8 cellular contexts compared by ENCODE assay signal in genomic region chr3:24493951-24494615, GRCh38. TPM values are rescaled to one million over a fixed set of nuclear protein-coding genes. Genes with fewer than 3 reads are reported as not detected.
DNase-seq lines count a peak whose midpoint lies in the region; ATAC-seq and TF ChIP-seq lines count a peak whose summit lies in the region.

No MANE protein-coding gene starts in this region.

- peak overlapping the region; percentile 64 for H3K9ac ChIP-seq in HCT116 (ENCODE audit: low read length)

- no peaks in the 10 kb centered on the region for H3K36me3 ChIP-seq in HCT116 (ENCODE audit: control insufficient read depth in 1 of 2, insufficient read depth in 2 of 2, low read length in 2 of 2)

- no peaks in the 10 kb centered on the region for H4K20me1 ChIP-seq in HCT116 (ENCODE audit: insufficient read depth)

- no peak for TF ChIP-seq CTCF in HCT116 (IDR thresholded peaks at IDR 0.05 in 2 of 3, conservative IDR thresholded peaks at IDR 0.05 in 1 of 3; ENCODE audit: borderline replicate concordance in 1 of 3, insufficient read depth in 1 of 3, low read depth in 2 of 3, low read length in 2 of 3)
- TF ChIP-seq CTCF in VCaP (conservative IDR thresholded peaks at IDR 0.05), result no peak; the same call in 1 of the 2 replicates

- POLR2A ChIA-PET in HCT116 (lab: Charles Lee), result no interaction called here

- peak overlapping the region; percentile 47 for H2AFZ ChIP-seq in HCT116 (ENCODE audit: low read depth, low read length, poor library complexity, severe bottlenecking)

- intact Hi-C loops in HCT116 (cut with micrococcal nuclease) (no loop called here), Right ventricle myocardium superior (cut with DNase I) (loop anchor here (10.0 kb wide), 3 partner anchors 91 to 229 kb away; no protein-coding TSS in a partner anchor)

- no peak for TF ChIP-seq POLR2A in HCT116 (IDR thresholded peaks at IDR 0.05; ENCODE audit: borderline replicate concordance, extremely low read depth, insufficient read depth, insufficient read length)

- no TSS peak for BruUV-seq in HCT116 (replicated peaks; lab: Mats Ljungman, UMichigan)

- CTCF ChIA-PET in HCT116 (lab: Charles Lee), result interaction anchor here (1.0 kb wide), 1 partner anchor 10 kb away, joined by 3 read pairs; no protein-coding TSS in a partner anchor

- H3K4me3 ChIP-seq in HCT116 (replicated peaks in 1 of 2; ENCODE audit: low read depth in 1 of 2, low read length in 2 of 2), result peak overlapping the region; percentile 56 to 71

- peak; percentile 13 for ATAC-seq in HCT116
- peak; percentile 81 for ATAC-seq in Right ventricle myocardium superior (ENCODE audit: poor library complexity)

- H3K27ac ChIP-seq in HCT116 (ENCODE audit: low read depth, low read length) (peak overlapping the region; percentile 69; the same call in 1 of the 2 replicates), VCaP (peak overlapping the region; percentile 99)

- H3K4me2 ChIP-seq in HCT116 (ENCODE audit: low read length), result peak overlapping the region; percentile 97

- no peaks in the 10 kb centered on the region for H3K9me2 ChIP-seq in HCT116 (ENCODE audit: insufficient read depth)

- H3K79me2 ChIP-seq in HCT116 (ENCODE audit: insufficient read depth, low read length), result no peaks in the 10 kb centered on the region

- TF ChIP-seq RAD21 in HCT116 (IDR thresholded peaks at IDR 0.05; ENCODE audit: low read depth), result no peak

- peaks cover 8 to 26% of the 10 kb centered on the region in 2 experiments; a peak in 3 of 4 replicates for H3K4me1 ChIP-seq in HCT116 (ENCODE audit: control insufficient read depth in 1 of 2, insufficient read depth in 2 of 2, low read length in 2 of 2)

- H3K27me3 ChIP-seq in HCT116 (ENCODE audit: insufficient read depth, low read length), result no peaks in the 10 kb centered on the region; the same call in 1 of the 2 replicates

- DNase-seq in HCT116 (ENCODE audit: low read depth, low spot score) (no peak), Right ventricle myocardium superior (peak; percentile 90), nucleus accumbens (lab: John Stamatoyannopoulos, UW) (peak in 49 of 56 donors; percentile 14 to 85 (median 52)), GM19240 (ENCODE audit: insufficient read length, low spot score) (no peak), SKM-1 (lab: John Stamatoyannopoulos, UW; ENCODE audit: unreplicated experiment) (no peak), NAMALWA (ENCODE audit: low spot score) (no peak)
- no peak for DNase-seq in activated CD4-positive, alpha-beta T cell treated with anti-CD3 and anti-CD28 coated beads for 4 hours

- H3K9me3 ChIP-seq in HCT116 (ENCODE audit: control insufficient read depth in 1 of 2, insufficient read depth in 1 of 2, low read depth in 1 of 2, low read length in 2 of 2), result no peaks in the 10 kb centered on the region

- RAD21 ChIA-PET in HCT116 (lab: Charles Lee; ENCODE audit: low non-redundant PET in 1 of 2, low total read pairs in 2 of 2, uncharacterized antibody in 2 of 2, unreplicated experiment in 2 of 2), result no interaction called here

TF ChIP-seq in HCT116, 20 proteins besides CTCF, POLR2A, EP300 and RAD21:
- TF ChIP-seq ATF3 (IDR thresholded peaks at IDR 0.05) (no peak), REST (IDR thresholded peaks at IDR 0.05; ENCODE audit: low read depth) (no peak), ZFX (IDR thresholded peaks at IDR 0.05) (no peak), EGR1 (IDR thresholded peaks at IDR 0.05; ENCODE audit: low read depth) (peak; percentile 76), EZH2phosphoT487 (IDR thresholded peaks at IDR 0.05; ENCODE audit: borderline replicate concordance) (no peak), TCF7L2 (IDR thresholded peaks at IDR 0.05; ENCODE audit: borderline replicate concordance, extremely low read depth, insufficient read depth, insufficient read length) (no peak), EZH2 (IDR thresholded peaks at IDR 0.05) (no peak), ZNF274 (IDR thresholded peaks at IDR 0.05; ENCODE audit: low read depth, low read length) (no peak), ZBTB33 (IDR thresholded peaks at IDR 0.05; ENCODE audit: extremely low read depth, insufficient replicate concordance, low read length) (no peak), MAX (IDR thresholded peaks at IDR 0.05) (peak; percentile 37; the same call in 1 of the 2 replicates)

RNA-seq across cellular contexts. Expression of gene THRB, which starts 0.6 kb away (rescaled TPM):
- total RNA-seq in HCT116 (2021; ENCODE audit: unreplicated experiment) (2.5 TPM), Right ventricle myocardium superior (24.1 TPM)
- polyA plus RNA-seq in HCT116 (2012), result 0.75 and 1.5 TPM in 2 replicates

Comparison
In these comparisons a context has a peak if more than half of its experiments do, and no peak if none do; other contexts are left out.
1. DNase-seq: peak in Right ventricle myocardium superior (single experiment) and nucleus accumbens (49 of 56); none in HCT116 (single experiment), GM19240 (single experiment), SKM-1 (single experiment), activated CD4-positive, alpha-beta T cell treated with anti-CD3 and anti-CD28 coated beads for 4 hours (0 of 2) and NAMALWA (single experiment).